ENCODE assay signal across 12 cellular contexts in genomic region chr14:56138987-56139386, GRCh38. TPM values are rescaled to one million over a fixed set of nuclear protein-coding genes. Genes with fewer than 3 reads are reported as not detected.
"Had no signal": no experiment of that assay in that cellular context is flagged by ENCODE, and none has a peak within 500 bp of the region (broad histone marks: within the 10 kb centered on the region; RNA-seq: fewer than 3 reads in every experiment).

No MANE protein-coding gene starts in this region.

- DNase-seq: activated CD4-positive, alpha-beta memory T cell treated with anti-CD3 and anti-CD28 coated beads for 36 hours; activated naive CD4-positive, alpha-beta T cell; aorta; foreskin keratinocyte; head of caudate nucleus; natural killer cell; pancreas; stimulated activated CD4-positive, alpha-beta T cell treated with anti-CD3 and anti-CD28 coated beads, Interleukin-4, amount 100 ng/mL, for 4 hours; stimulated activated naive CD8-positive, alpha-beta T cell treated with anti-CD3 and anti-CD28 coated beads, Interleukin-15, amount 100 ng/mL, for 72 hours; T-helper 2 cell had no signal

- H3K4me3 Mint-ChIP-seq: activated CD4-positive, alpha-beta memory T cell treated with anti-CD3 and anti-CD28 coated beads for 36 hours; natural killer cell; stimulated activated naive CD8-positive, alpha-beta T cell treated with anti-CD3 and anti-CD28 coated beads, Interleukin-15, amount 100 ng/mL, for 72 hours had no signal

- H3K36me3 Mint-ChIP-seq: natural killer cell had no signal

- H3K9me3 ChIP-seq: pancreas, thoracic aorta had no signal

- H3K4me1 ChIP-seq: foreskin keratinocyte had no signal

- H3K9me3 Mint-ChIP-seq: activated CD4-positive, alpha-beta memory T cell treated with anti-CD3 and anti-CD28 coated beads for 36 hours; natural killer cell; stimulated activated naive CD8-positive, alpha-beta T cell treated with anti-CD3 and anti-CD28 coated beads, Interleukin-15, amount 100 ng/mL, for 72 hours had no signal

- H3K27ac Mint-ChIP-seq: activated CD4-positive, alpha-beta memory T cell treated with anti-CD3 and anti-CD28 coated beads for 36 hours; natural killer cell; stimulated activated naive CD8-positive, alpha-beta T cell treated with anti-CD3 and anti-CD28 coated beads, Interleukin-15, amount 100 ng/mL, for 72 hours had no signal

- ATAC-seq: foreskin keratinocyte; natural killer cell; pancreas; stimulated activated naive CD8-positive, alpha-beta T cell treated with anti-CD3 and anti-CD28 coated beads, Interleukin-15, amount 100 ng/mL, for 72 hours had no signal

- H3K4me3 ChIP-seq: cardiac muscle cell, pancreas, thoracic aorta had no signal

- H3K36me3 ChIP-seq: cardiac muscle cell, pancreas, thoracic aorta had no signal

- H3K27ac ChIP-seq: cardiac muscle cell, foreskin keratinocyte, thoracic aorta had no signal

RNA-seq across cellular contexts. Expression of gene PELI2, which starts 20.8 kb away (rescaled TPM):
- total RNA-seq: foreskin keratinocyte had no signal
